Comparison of ENCODE assay signal across 8 cellular contexts in genomic region chr1:230866171-230866811, GRCh38. TPM values are rescaled to one million over a fixed set of nuclear protein-coding genes. Genes with fewer than 3 reads are reported as not detected.
A peak's percentile ranks its signal among the peaks of the same experiment; 100 is the strongest.
DNase-seq lines count a peak whose midpoint lies in the region; ATAC-seq and TF ChIP-seq lines count a peak whose summit lies in the region.

No MANE protein-coding gene starts in this region.

- no peak for TF ChIP-seq CTCF in heart right ventricle (IDR thresholded peaks at IDR 0.05)
- no peak for TF ChIP-seq CTCF in retinal pigment epithelial cell (conservative IDR thresholded peaks at IDR 0.05; ENCODE audit: low read depth, low read length)

- H3K4me1 Mint-ChIP-seq in CD8-positive, alpha-beta memory T cell: peaks cover 11 to 28% (median 14%) of the 10 kb centered on the region in 3 donors
- H3K4me1 Mint-ChIP-seq in activated T-helper 1 cell treated with anti-CD3 and anti-CD28 coated beads, Interleukin-12 subunit alpha, Interleukin-12 subunit beta, Interleukin-2, Interleukin-4 antibody, amounts not matched to agents 30 ng/mL and 10 ng/mL and 1 ng/mL, durations not matched to agents 14 hours and 24 hours and 36 hours (ENCODE audit: low read depth): peaks cover 38% of the 10 kb centered on the region

- WGBS in heart right ventricle, 2 donors: 38% methylated on average over 8 of the region's 8 CpGs

- ATAC-seq in heart right ventricle: peak in 6 of 8 donors; percentile 17 to 65 (median 46)

- no peaks in the 10 kb centered on the region for H3K9me3 ChIP-seq in CD8-positive, alpha-beta memory T cell (ENCODE audit: low read length)
- no peaks in the 10 kb centered on the region for H3K9me3 ChIP-seq in heart right ventricle

- peak overlapping the region in 1 of 8 donors; percentile 5 for H3K27ac Mint-ChIP-seq in CD8-positive, alpha-beta memory T cell
- H3K27ac Mint-ChIP-seq in activated T-helper 1 cell treated with anti-CD3 and anti-CD28 coated beads, Interleukin-12 subunit alpha, Interleukin-12 subunit beta, Interleukin-2, Interleukin-4 antibody, amounts not matched to agents 30 ng/mL and 10 ng/mL and 1 ng/mL, durations not matched to agents 14 hours and 24 hours and 36 hours: peak overlapping the region; percentile 6

- H3K4me3 Mint-ChIP-seq in CD8-positive, alpha-beta memory T cell: peak overlapping the region in 5 of 7 donors; percentile 19 to 96 (median 66)
- H3K4me3 Mint-ChIP-seq in activated T-helper 1 cell treated with anti-CD3 and anti-CD28 coated beads, Interleukin-12 subunit alpha, Interleukin-12 subunit beta, Interleukin-2, Interleukin-4 antibody, amounts not matched to agents 30 ng/mL and 10 ng/mL and 1 ng/mL, durations not matched to agents 14 hours and 24 hours and 36 hours: peak overlapping the region; percentile 87

- H3K4me3 ChIP-seq in CD8-positive, alpha-beta memory T cell (ENCODE audit: low read length): no peak overlapping the region
- H3K4me3 ChIP-seq in heart right ventricle (peak overlapping the region; percentile 61 to 95 (median 92)), retinal pigment epithelial cell (ENCODE audit: low read length) (peak overlapping the region; percentile 88)

- H3K36me3 ChIP-seq in CD8-positive, alpha-beta memory T cell (ENCODE audit: insufficient read depth, low read length): no peaks in the 10 kb centered on the region
- H3K36me3 ChIP-seq in heart right ventricle: peaks cover 0 to 6% (median 0%) of the 10 kb centered on the region in 9 donors

- POLR2A ChIA-PET in CD8-positive, alpha-beta memory T cell (lab: Charles Lee): no interaction called here

- H3K36me3 Mint-ChIP-seq in CD8-positive, alpha-beta memory T cell: peaks cover 0 to 5% (median 3%) of the 10 kb centered on the region in 3 donors
- H3K36me3 Mint-ChIP-seq in activated T-helper 1 cell treated with anti-CD3 and anti-CD28 coated beads, Interleukin-12 subunit alpha, Interleukin-12 subunit beta, Interleukin-2, Interleukin-4 antibody, amounts not matched to agents 30 ng/mL and 10 ng/mL and 1 ng/mL, durations not matched to agents 14 hours and 24 hours and 36 hours (ENCODE audit: low read depth): peaks cover 2% of the 10 kb centered on the region

- no peaks in the 10 kb centered on the region for H3K9me3 Mint-ChIP-seq in CD8-positive, alpha-beta memory T cell
- H3K9me3 Mint-ChIP-seq in activated T-helper 1 cell treated with anti-CD3 and anti-CD28 coated beads, Interleukin-12 subunit alpha, Interleukin-12 subunit beta, Interleukin-2, Interleukin-4 antibody, amounts not matched to agents 30 ng/mL and 10 ng/mL and 1 ng/mL, durations not matched to agents 14 hours and 24 hours and 36 hours: no peaks in the 10 kb centered on the region

- peaks cover 13% of the 10 kb centered on the region for H3K4me1 ChIP-seq in CD8-positive, alpha-beta memory T cell (ENCODE audit: insufficient read depth, low read length)
- H3K4me1 ChIP-seq in heart right ventricle: peaks cover 29 to 75% (median 69%) of the 10 kb centered on the region in 9 donors

- peaks cover 9 to 16% of the 10 kb centered on the region in 2 donors for H3K27me3 Mint-ChIP-seq in CD8-positive, alpha-beta memory T cell
- H3K27me3 Mint-ChIP-seq in activated T-helper 1 cell treated with anti-CD3 and anti-CD28 coated beads, Interleukin-12 subunit alpha, Interleukin-12 subunit beta, Interleukin-2, Interleukin-4 antibody, amounts not matched to agents 30 ng/mL and 10 ng/mL and 1 ng/mL, durations not matched to agents 14 hours and 24 hours and 36 hours (ENCODE audit: insufficient read depth): peaks cover 33% of the 10 kb centered on the region

- CTCF ChIA-PET in CD8-positive, alpha-beta memory T cell (lab: Charles Lee): interaction anchor here (1.9 kb wide), 1 partner anchor 113 kb away, joined by 4 read pairs; the partner anchor contains the start of genes ARV1 and TTC13

- intact Hi-C loops in activated T-helper 1 cell treated with anti-CD3 and anti-CD28 coated beads, Interleukin-12 subunit alpha, Interleukin-12 subunit beta, Interleukin-2, Interleukin-4 antibody, amounts not matched to agents 30 ng/mL and 10 ng/mL and 1 ng/mL, durations not matched to agents 14 hours and 24 hours and 36 hours (cut with micrococcal nuclease): loop anchor here (5.0 to 10.0 kb wide), 6 partner anchors 114 to 1241 kb away; partner anchors contain the start of genes EGLN1, EXOC8, SPRTN and TAF5L
- intact Hi-C loops in heart right ventricle (cut with DNase I): loop anchor here in 8 of 10 donors (2.0 to 10.0 kb wide), 6 partner anchors 39 to 59 kb away; no protein-coding TSS in a partner anchor

- H3K27ac ChIP-seq in CD8-positive, alpha-beta memory T cell (ENCODE audit: low read depth, low read length): no peak overlapping the region
- peak overlapping the region; percentile 45 to 96 (median 90) for H3K27ac ChIP-seq in heart right ventricle

- H3K27me3 ChIP-seq in CD8-positive, alpha-beta memory T cell (ENCODE audit: insufficient read depth, low read length, poor library complexity, severe bottlenecking): no peaks in the 10 kb centered on the region
- peaks cover 0 to 27% (median 0%) of the 10 kb centered on the region in 7 donors for H3K27me3 ChIP-seq in heart right ventricle

- no peak for DNase-seq in CD8-positive, alpha-beta memory T cell
- DNase-seq in activated T-helper 1 cell treated with anti-CD3 and anti-CD28 coated beads, Interleukin-12 subunit alpha, Interleukin-12 subunit beta, Interleukin-2, Interleukin-4 antibody, amounts not matched to agents 30 ng/mL and 10 ng/mL and 1 ng/mL, durations not matched to agents 14 hours and 24 hours and 36 hours (ENCODE audit: low spot score): no peak
- no peak for DNase-seq in heart right ventricle
- no peak for DNase-seq in retinal pigment epithelial cell (ENCODE audit: low read depth)
- no peak for DNase-seq in NCI-H187 treated with DMSO at 0.1 percent for 48 hours (lab: John Stamatoyannopoulos, UW)
- DNase-seq in NCI-H524 (lab: John Stamatoyannopoulos, UW): no peak
- DNase-seq in NCI-H1048 (lab: John Stamatoyannopoulos, UW): no peak
- no peak for DNase-seq in DMS79 treated with DMSO at 0.1 percent for 48 hours (lab: John Stamatoyannopoulos, UW)

RNA-seq across cellular contexts. Expression of gene C1orf198, which starts 2.0 kb away (rescaled TPM):
- 1 to 10 TPM; 5.7 to 7.2 TPM for total RNA-seq in CD8-positive, alpha-beta memory T cell
- polyA plus RNA-seq in CD8-positive, alpha-beta memory T cell: 5.9 TPM
- 14.1 and 14.6 TPM in 2 replicates for total RNA-seq in activated T-helper 1 cell treated with anti-CD3 and anti-CD28 coated beads, Interleukin-12 subunit alpha, Interleukin-12 subunit beta, Interleukin-2, Interleukin-4 antibody, amounts not matched to agents 30 ng/mL and 10 ng/mL and 1 ng/mL, durations not matched to agents 14 hours and 24 hours and 36 hours
- total RNA-seq in heart right ventricle: 10 to 100 TPM; 33.4 to 66.0 (median 46.0) TPM
- 10 to 100 TPM; 26.0 to 36.4 TPM for polyA plus RNA-seq in heart right ventricle
